15 cellular contexts compared by ENCODE assay signal in the genomic region with DNA sequence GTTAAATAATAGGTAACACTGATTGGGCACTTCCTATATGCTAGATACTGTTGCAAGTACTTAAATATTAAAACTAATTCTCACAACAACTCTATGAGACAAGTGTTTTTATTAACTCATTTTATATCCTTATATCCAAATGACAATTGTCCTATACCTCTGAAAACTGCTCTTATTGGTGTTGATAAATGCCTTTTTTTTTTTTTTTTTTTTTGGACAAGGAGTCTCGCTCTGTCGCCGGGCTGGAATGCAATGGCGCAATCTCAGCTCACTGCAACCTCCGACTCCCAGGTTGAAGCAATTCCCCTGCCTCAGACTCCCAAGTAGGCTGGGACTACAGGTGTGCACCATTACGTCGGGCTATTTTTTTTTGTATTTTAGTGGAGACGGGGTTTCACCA. TPM values are rescaled to one million over a fixed set of nuclear protein-coding genes. Genes with fewer than 3 reads are reported as not detected.
DNase-seq lines count a peak whose midpoint lies in the region; ATAC-seq, FAIRE-seq and TF ChIP-seq lines count a peak whose summit lies in the region.
"Had no signal": no experiment of that assay in that cellular context is flagged by ENCODE, and none has a peak within 500 bp of the region (broad histone marks: within the 10 kb centered on the region; RNA-seq: fewer than 3 reads in every experiment).

No MANE protein-coding gene starts in this region.

- TF ChIP-seq CTCF in IMR-90 (conservative IDR thresholded peaks at IDR 0.05; ENCODE audit: low read depth, low read length) (no peak), bronchial epithelial cell (IDR thresholded peaks at IDR 0.05; ENCODE audit: insufficient read depth, low read length, severe bottlenecking) (no peak), mesothelial cell of epicardium (IDR thresholded peaks at IDR 0.05; ENCODE audit: unreplicated experiment) (no peak), uterus (IDR thresholded peaks at IDR 0.05) (no peak), hepatocyte (IDR thresholded peaks at IDR 0.05; ENCODE audit: poor library complexity) (no peak)

- no peak overlapping the region for H4K91ac ChIP-seq in IMR-90 (ENCODE audit: insufficient read depth, low read depth, low read length)

- H3K18ac ChIP-seq in IMR-90 (ENCODE audit: low read depth, low read length), result no peak overlapping the region

- H3K79me1 ChIP-seq in IMR-90 (ENCODE audit: low read depth in 1 of 2, low read length in 2 of 2), result peaks cover 29 to 82% of the 10 kb centered on the region in 2 experiments

- peaks cover 20 to 100% (median 70%) of the 10 kb centered on the region in 11 experiments; a peak in 18 of 22 replicates for H4K20me1 ChIP-seq in BLaER1 treated with 17β-estradiol and CSF1 and Interleukin-3, amounts not matched to agents 10 nM and 100 nM
- H4K20me1 ChIP-seq in IMR-90 (ENCODE audit: insufficient read depth, low read length) (peaks cover 72% of the 10 kb centered on the region), GM23248 (ENCODE audit: insufficient read depth) (no peaks in the 10 kb centered on the region), hepatocyte (ENCODE audit: insufficient read depth, poor library complexity, severe bottlenecking) (peaks cover 3% of the 10 kb centered on the region)

- H3K9me1 ChIP-seq in IMR-90 (ENCODE audit: insufficient read depth, low read length), result peaks cover 19% of the 10 kb centered on the region

- ATAC-seq in IMR-90 (ENCODE audit: low read depth), result no peak; the same call in 1 of the 2 replicates
- ATAC-seq: stimulated activated naive CD8-positive, alpha-beta T cell treated with anti-CD3 and anti-CD28 coated beads, Interleukin-15, amount 100 ng/mL, for 72 hours had no signal

- DNase-seq in IMR-90 (peak; percentile 32), bronchial epithelial cell (ENCODE audit: low read depth) (peak; percentile 51), mesothelial cell of epicardium (ENCODE audit: low spot score in 2 of 2, unreplicated experiment in 2 of 2) (no peak), uterus (no peak), erythroblast (lab: John Stamatoyannopoulos, UW) (no peak), GM23248 (no peak), hepatocyte (ENCODE audit: low spot score) (no peak)
- DNase-seq: activated CD8-positive, alpha-beta memory T cell treated with anti-CD3 and anti-CD28 coated beads for 24 hours; CD8-positive, alpha-beta memory T cell; dorsolateral prefrontal cortex; NCI-H510A; stimulated activated naive CD8-positive, alpha-beta T cell treated with anti-CD3 and anti-CD28 coated beads, Interleukin-15, amount 100 ng/mL, for 72 hours had no signal

- peak overlapping the region in 2 of 11 experiments; percentile 7 to 19; a peak in 1 of 22 replicates for H3K9ac ChIP-seq in BLaER1 treated with 17β-estradiol and CSF1 and Interleukin-3, amounts not matched to agents 10 nM and 100 nM
- no peak overlapping the region for H3K9ac ChIP-seq in IMR-90 (ENCODE audit: low read depth, low read length)
- H3K9ac ChIP-seq in GM23248, result no peak overlapping the region

- H3K14ac ChIP-seq in IMR-90 (replicated peaks; ENCODE audit: low read depth, low read length), result no peak overlapping the region

- intact Hi-C loops in IMR-90 (cut with micrococcal nuclease), result loop anchor here (5.0 kb wide), 1 partner anchor 42 kb away; the partner anchor contains the start of gene MRTFA
- intact Hi-C loops in uterus (cut with DNase I; ENCODE audit: low total_unique reads), result no loop called here

- peaks cover 68% of the 10 kb centered on the region for H3K4me1 Mint-ChIP-seq in mesothelial cell of epicardium

- no CpG with 5 or more reads among the region's 8 CpGs for WGBS in IMR-90 (ENCODE audit: extremely low coverage in 2 of 2, insufficient read length in 1 of 2), 2 experiments
- WGBS in GM23248 (ENCODE audit: low coverage in 1 of 2, low lambda C conversion rate in 2 of 2, missing lambda C conversion rate in 2 of 2), 2 experiments, result 80 to 88% methylated on average over 8 of the region's 8 CpGs
- WGBS in hepatocyte (ENCODE audit: low lambda C conversion rate, missing lambda C conversion rate), result 76% methylated on average over 8 of the region's 8 CpGs

- H3K9me2 ChIP-seq in GM23248 (ENCODE audit: insufficient read depth) (no peaks in the 10 kb centered on the region), hepatocyte (replicated peaks; ENCODE audit: insufficient read depth) (no peaks in the 10 kb centered on the region)

- H3K9me3 ChIP-seq in BLaER1 treated with 17β-estradiol and CSF1 and Interleukin-3, amounts not matched to agents 10 nM and 100 nM (replicated peaks in 1 of 11), result no peaks in the 10 kb centered on the region
- H3K9me3 ChIP-seq in IMR-90 (ENCODE audit: control insufficient read depth, insufficient read depth, low read length), result no peaks in the 10 kb centered on the region
- H3K9me3 ChIP-seq in uterus, result no peaks in the 10 kb centered on the region
- no peaks in the 10 kb centered on the region for H3K9me3 ChIP-seq in GM23248 (ENCODE audit: low read depth)
- no peaks in the 10 kb centered on the region for H3K9me3 ChIP-seq in hepatocyte (ENCODE audit: low read depth)
- H3K9me3 ChIP-seq: esophagus muscularis mucosa, right atrium auricular region had no signal

- peaks cover 6 to 10% (median 7%) of the 10 kb centered on the region in 11 experiments; a peak in 16 of 22 replicates for H3K36me3 ChIP-seq in BLaER1 treated with 17β-estradiol and CSF1 and Interleukin-3, amounts not matched to agents 10 nM and 100 nM
- H3K36me3 ChIP-seq in IMR-90 (ENCODE audit: control insufficient read depth, insufficient read depth, low read length) (no peaks in the 10 kb centered on the region; the same call in 1 of the 2 replicates), bronchial epithelial cell (ENCODE audit: control insufficient read depth, insufficient read depth, low read length) (no peaks in the 10 kb centered on the region), uterus (no peaks in the 10 kb centered on the region), GM23248 (ENCODE audit: low read depth) (0 out of 2 replicates have a peak, but pooled peaks cover 3% of the 10 kb centered on the region), hepatocyte (replicated peaks; ENCODE audit: insufficient read depth, low read depth) (no peaks in the 10 kb centered on the region)
- H3K36me3 ChIP-seq: esophagus muscularis mucosa, right atrium auricular region had no signal

- FAIRE-seq in bronchial epithelial cell (lab: Jason Lieb, UNC), result no peak

- BruUV-seq in IMR-90 (replicated peaks; lab: Mats Ljungman, UMichigan), result no TSS peak

- peaks cover 39% of the 10 kb centered on the region for H3F3A ChIP-seq in GM23248 (ENCODE audit: insufficient read depth)

- H2BK5ac ChIP-seq in IMR-90 (ENCODE audit: low read depth, low read length, poor library complexity, severe bottlenecking), result no peak overlapping the region

- no peak overlapping the region for H3K4ac ChIP-seq in IMR-90 (ENCODE audit: low read depth, low read length)

- peaks cover 2% of the 10 kb centered on the region for H3K36me3 Mint-ChIP-seq in mesothelial cell of epicardium

- H3K23ac ChIP-seq in IMR-90 (ENCODE audit: low read depth, low read length), result no peak overlapping the region

- peaks cover 12 to 85% (median 22%) of the 10 kb centered on the region in 10 experiments; a peak in 19 of 20 replicates for H3K4me1 ChIP-seq in BLaER1 treated with 17β-estradiol and CSF1 and Interleukin-3, amounts not matched to agents 10 nM and 100 nM
- H3K4me1 ChIP-seq in IMR-90 (ENCODE audit: control insufficient read depth, insufficient read depth, low read length) (peaks cover 7% of the 10 kb centered on the region), uterus (peaks cover 0 to 8% of the 10 kb centered on the region in 2 donors), GM23248 (ENCODE audit: insufficient read depth) (peaks cover 53% of the 10 kb centered on the region), hepatocyte (ENCODE audit: insufficient read depth) (peaks cover 12% of the 10 kb centered on the region)

- CTCF ChIA-PET in IMR-90 (lab: Yijun Ruan, JAX), result interaction anchor here (0.7 kb wide), 1 partner anchor 12 kb away, joined by 5 read pairs; no protein-coding TSS in a partner anchor

- no peak overlapping the region for H2AK9ac ChIP-seq in IMR-90 (replicated peaks; ENCODE audit: low read depth, low read length, poor library complexity)

- no peak overlapping the region for H2BK15ac ChIP-seq in IMR-90 (ENCODE audit: low read depth, low read length)

- H4K8ac ChIP-seq in IMR-90 (ENCODE audit: low read depth in 2 of 2, low read length in 2 of 2), result no peak overlapping the region

- H3K27ac Mint-ChIP-seq in mesothelial cell of epicardium, result peak overlapping the region; percentile 98
- H3K27ac Mint-ChIP-seq: stimulated activated naive CD8-positive, alpha-beta T cell treated with anti-CD3 and anti-CD28 coated beads, Interleukin-15, amount 100 ng/mL, for 72 hours had no signal

- no peaks in the 10 kb centered on the region for H3K27me3 ChIP-seq in BLaER1 treated with 17β-estradiol and CSF1 and Interleukin-3, amounts not matched to agents 10 nM and 100 nM
- H3K27me3 ChIP-seq in IMR-90 (ENCODE audit: control insufficient read depth, insufficient read depth, low read length) (no peaks in the 10 kb centered on the region), bronchial epithelial cell (ENCODE audit: control insufficient read depth, insufficient read depth, low read length) (no peaks in the 10 kb centered on the region), uterus (no peaks in the 10 kb centered on the region), GM23248 (replicated peaks; ENCODE audit: insufficient read depth) (no peaks in the 10 kb centered on the region), hepatocyte (no peaks in the 10 kb centered on the region)
- H3K27me3 ChIP-seq: dorsolateral prefrontal cortex, esophagus muscularis mucosa, right atrium auricular region had no signal

- H3K9me3 Mint-ChIP-seq in mesothelial cell of epicardium, result no peaks in the 10 kb centered on the region
- H3K9me3 Mint-ChIP-seq: CD8-positive, alpha-beta memory T cell; stimulated activated naive CD8-positive, alpha-beta T cell treated with anti-CD3 and anti-CD28 coated beads, Interleukin-15, amount 100 ng/mL, for 72 hours had no signal

- dilution Hi-C loops in IMR-90 (cut with HindIII; ENCODE audit: low sequenced_read_pairs, unreplicated experiment), result no loop called here

- no peak overlapping the region for H3K4me3 Mint-ChIP-seq in mesothelial cell of epicardium
- H3K4me3 Mint-ChIP-seq: CD8-positive, alpha-beta memory T cell; stimulated activated naive CD8-positive, alpha-beta T cell treated with anti-CD3 and anti-CD28 coated beads, Interleukin-15, amount 100 ng/mL, for 72 hours had no signal

- TF ChIP-seq RAD21 in IMR-90 (IDR thresholded peaks at IDR 0.05; ENCODE audit: low read length), result no peak

- no peak overlapping the region for H2BK120ac ChIP-seq in IMR-90 (ENCODE audit: low read depth, low read length)

- peak overlapping the region in 10 of 11 experiments; percentile 5 to 92 (median 44); a peak in 13 of 22 replicates for H3K4me2 ChIP-seq in BLaER1 treated with 17β-estradiol and CSF1 and Interleukin-3, amounts not matched to agents 10 nM and 100 nM
- H3K4me2 ChIP-seq in IMR-90 (ENCODE audit: low read depth, low read length), result no peak overlapping the region
- H3K4me2 ChIP-seq in GM23248 (ENCODE audit: unreplicated experiment), result no peak overlapping the region
- H3K4me2 ChIP-seq in hepatocyte, result no peak overlapping the region

- H3K79me2 ChIP-seq in GM23248 (ENCODE audit: insufficient read depth), result peaks cover 97% of the 10 kb centered on the region
- H3K79me2 ChIP-seq in hepatocyte, result peaks cover 95% of the 10 kb centered on the region

- POLR2A ChIA-PET in IMR-90 (lab: Charles Lee; ENCODE audit: unreplicated experiment), result no interaction called here

- H3K27ac ChIP-seq in BLaER1 treated with 17β-estradiol and CSF1 and Interleukin-3, amounts not matched to agents 10 nM and 100 nM, result peak overlapping the region in 3 of 11 experiments; percentile 18 to 59 (median 48); a peak in 3 of 22 replicates
- H3K27ac ChIP-seq in IMR-90 (ENCODE audit: insufficient read depth, low read length), result no peak overlapping the region
- no peak overlapping the region for H3K27ac ChIP-seq in uterus
- no peak overlapping the region for H3K27ac ChIP-seq in GM23248
- H3K27ac ChIP-seq in hepatocyte, result no peak overlapping the region
- H3K27ac ChIP-seq: dorsolateral prefrontal cortex, esophagus muscularis mucosa, right atrium auricular region had no signal

- H3K27me3 Mint-ChIP-seq in mesothelial cell of epicardium (ENCODE audit: low read depth), result no peaks in the 10 kb centered on the region
- H3K27me3 Mint-ChIP-seq: CD8-positive, alpha-beta memory T cell; stimulated activated naive CD8-positive, alpha-beta T cell treated with anti-CD3 and anti-CD28 coated beads, Interleukin-15, amount 100 ng/mL, for 72 hours had no signal

- H2AK5ac ChIP-seq in IMR-90 (ENCODE audit: low read depth, low read length), result no peak overlapping the region

- H2AFZ ChIP-seq in IMR-90 (replicated peaks; ENCODE audit: low read length, poor library complexity) (no peak overlapping the region), GM23248 (no peak overlapping the region), hepatocyte (no peak overlapping the region)

- no peak overlapping the region for H2BK20ac ChIP-seq in IMR-90 (ENCODE audit: low read depth, low read length)

- H4K5ac ChIP-seq in IMR-90 (ENCODE audit: low read depth, low read length), result no peak overlapping the region

- H3K4me3 ChIP-seq in BLaER1 treated with 17β-estradiol and CSF1 and Interleukin-3, amounts not matched to agents 10 nM and 100 nM, result no peak overlapping the region
- H3K4me3 ChIP-seq in IMR-90 (ENCODE audit: insufficient read depth, low read depth, low read length) (no peak overlapping the region), bronchial epithelial cell (ENCODE audit: low read depth, low read length) (no peak overlapping the region), uterus (no peak overlapping the region), GM23248 (no peak overlapping the region), hepatocyte (no peak overlapping the region)
- H3K4me3 ChIP-seq: dorsolateral prefrontal cortex, esophagus muscularis mucosa, right atrium auricular region had no signal

- no peak overlapping the region for H3K56ac ChIP-seq in IMR-90 (ENCODE audit: extremely low read depth, insufficient read depth, low read length)

- in situ Hi-C loops in IMR-90 (cut with MboI; ENCODE audit: low sequenced_read_pairs), result no loop called here
- in situ Hi-C loops in GM23248 (cut with MboI), result no loop called here

- TF ChIP-seq POLR2A in IMR-90 (IDR thresholded peaks at IDR 0.05; ENCODE audit: low read depth, low read length), result no peak
- no peak for TF ChIP-seq POLR2A in uterus (IDR thresholded peaks at IDR 0.05)
- TF ChIP-seq POLR2A in erythroblast (IDR thresholded peaks at IDR 0.05; ENCODE audit: low read length), result no peak

RNA-seq across cellular contexts. Expression of gene MRTFA, which starts 41.6 kb away (rescaled TPM):
- total RNA-seq in IMR-90 (2012; rRNA removed), result 12.5 and 15.3 TPM in 2 replicates
- polyA plus RNA-seq in IMR-90 (2012; rRNA removed), result 17.1 and 17.2 TPM in 2 replicates
- polyA plus RNA-seq in IMR-90 (2012; cell fraction: cytosol; rRNA removed), result 27.6 and 38.8 TPM in 2 replicates
- 38.3 and 56.9 TPM in 2 replicates for polyA plus RNA-seq in IMR-90 (2012; cell fraction: nucleus; rRNA removed; ENCODE audit: low replicate concordance)
- 23.9 and 25.3 TPM in 2 replicates for total RNA-seq in bronchial epithelial cell
- 105 to 109 TPM (median 108 TPM) in 3 replicates for total RNA-seq in mesothelial cell of epicardium
- total RNA-seq in uterus, result 100 to 1,000 TPM in 1 of 4 donors, 10 to 100 TPM in 3; 32.6 to 173 (median 76.1) TPM
- 49.2 and 59.2 TPM in 2 replicates for total RNA-seq in GM23248 (2014; rRNA removed; shearing (Covaris generic))
- polyA plus RNA-seq in GM23248 (2016; fragmentation: Nextera tagmentation; extraction: Ambion mirVana), result 24.0 and 24.2 TPM in 2 replicates
- total RNA-seq in hepatocyte, result 16.7 and 29.7 TPM in 2 replicates
- 19.0 and 20.9 TPM in 2 replicates for polyA plus RNA-seq in hepatocyte

Comparison
In these comparisons a context has a peak if more than half of its experiments do, and no peak if none do; other contexts are left out.
1. H3K4me2 ChIP-seq: peak in BLaER1 treated with 17β-estradiol and CSF1 and Interleukin-3, amounts not matched to agents 10 nM and 100 nM (10 of 11); none in IMR-90 (single experiment), GM23248 (single experiment) and hepatocyte (single experiment).
2. DNase-seq: peak in IMR-90 (single experiment) and bronchial epithelial cell (single experiment); none in mesothelial cell of epicardium (0 of 2), uterus (0 of 2), erythroblast (0 of 2), GM23248 (single experiment) and hepatocyte (single experiment).